19 cellular contexts compared by ENCODE assay signal in genomic region chr1:226825746-226826100, GRCh38. TPM values are rescaled to one million over a fixed set of nuclear protein-coding genes. Genes with fewer than 3 reads are reported as not detected.
DNase-seq lines count a peak whose midpoint lies in the region; ATAC-seq, FAIRE-seq and TF ChIP-seq lines count a peak whose summit lies in the region.
"Had no signal": no experiment of that assay in that cellular context is flagged by ENCODE, and none has a peak within 500 bp of the region (broad histone marks: within the 10 kb centered on the region; RNA-seq: fewer than 3 reads in every experiment).

No MANE protein-coding gene starts in this region.

- H3K9ac ChIP-seq in GM12878 (ENCODE audit: control insufficient read depth, insufficient read depth, low read length): 0 out of 2 replicates have a peak overlapping the region, but pooled peaks have one; percentile 7
- no peak overlapping the region for H3K9ac ChIP-seq in MM.1S (ENCODE audit: low read length)
- H3K9ac ChIP-seq: SK-N-SH had no signal

- no peak for FAIRE-seq in GM12878 (lab: Jason Lieb, UNC)
- FAIRE-seq: D721Med, RCC 7860 had no signal

- H2AFZ ChIP-seq in GM12878 (ENCODE audit: control insufficient read depth, low read depth, low read length) (peak overlapping the region; percentile 45), MM.1S (ENCODE audit: low read length) (no peak overlapping the region)

- SMC1A ChIA-PET in GM12878 (lab: Charles Lee; ENCODE audit: uncharacterized antibody, unreplicated experiment): interaction anchor here (0.5 to 7.7 kb wide), 26 partner anchors 10 to 195 kb away, joined by 3 to 86 read pairs (median 8); partner anchors contain the start of gene ITPKB

- no peak for TF ChIP-seq RAD21 in GM12878 (IDR thresholded peaks at IDR 0.05; ENCODE audit: insufficient read depth, low read depth, low read length)

- H3K4me3 Mint-ChIP-seq in activated T-cell treated with anti-CD3 and anti-CD28 coated beads, Interleukin-2, amount 50 U/mL, for 24 hours: no peak overlapping the region

- H3K27ac ChIP-seq in GM12878 (ENCODE audit: control insufficient read depth, insufficient read depth) (peak overlapping the region; percentile 29; the same call in 1 of the 2 replicates), layer of hippocampus (ENCODE audit: low read depth, low read length) (peak overlapping the region; percentile 79), substantia nigra (ENCODE audit: low read depth, low read length, poor library complexity, severe bottlenecking) (peak overlapping the region; percentile 79), MM.1S (ENCODE audit: low read length) (no peak overlapping the region)

- peaks cover 31% of the 10 kb centered on the region for H3K4me1 ChIP-seq in GM12878 (ENCODE audit: control insufficient read depth, insufficient read depth, low read length)
- peaks cover 6% of the 10 kb centered on the region for H3K4me1 ChIP-seq in MM.1S (ENCODE audit: low read length)

- intact Hi-C loops in GM12878 (cut with micrococcal nuclease; ENCODE audit: unreplicated experiment): loop anchor here (2.0 to 5.0 kb wide), 5 partner anchors 37 to 278 kb away; partner anchors contain the start of gene STUM

- H4K20me1 ChIP-seq in GM12878 (ENCODE audit: control insufficient read depth, insufficient read depth) (no peaks in the 10 kb centered on the region), MM.1S (ENCODE audit: insufficient read depth, low read length) (no peaks in the 10 kb centered on the region)

- TF ChIP-seq CTCF in GM12878 (IDR thresholded peaks at IDR 0.05 in 2 of 3, conservative IDR thresholded peaks at IDR 0.05 in 1 of 3; ENCODE audit: control insufficient read depth in 2 of 3, extremely low read depth in 1 of 3, insufficient read depth in 1 of 3, low read depth in 3 of 3, low read length in 3 of 3) (no peak), MM.1S (IDR thresholded peaks at IDR 0.05; ENCODE audit: low read length) (no peak)

- no peak for DNase-seq in activated T-cell treated with anti-CD3 and anti-CD28 coated beads, Interleukin-2, amount 50 U/mL, for 24 hours
- DNase-seq in activated T-cell treated with anti-CD3 and anti-CD28 coated beads for 4 hours (no peak), GM12878 (ENCODE audit: low read depth, low spot score) (no peak), substantia nigra (lab: John Stamatoyannopoulos, UW) (no peak), NCI-H187 (lab: John Stamatoyannopoulos, UW) (no peak), MM.1S (no peak)
- DNase-seq: 8988T, ACHN, DMS53, NCI-H1092 treated with DMSO at 0.1 percent for 48 hours, NCI-H1436, NCI-H187 treated with DMSO at 0.1 percent for 48 hours, NCI-H524 treated with DMSO at 0.1 percent for 48 hours, NCI-H774, SK-N-SH had no signal

- in situ Hi-C loops in GM12878 (cut with MboI): loop anchor here (5.0 to 10.0 kb wide), 2 partner anchors 91 to 193 kb away; partner anchors contain the start of gene ITPKB

- H3K36me3 ChIP-seq in GM12878 (ENCODE audit: control insufficient read depth in 2 of 2, insufficient read depth in 2 of 2, low read length in 1 of 2) (no peaks in the 10 kb centered on the region), MM.1S (replicated peaks; ENCODE audit: insufficient read depth, low read length) (no peaks in the 10 kb centered on the region)

- peak overlapping the region; percentile 60; the same call in 1 of the 2 replicates for H3K4me2 ChIP-seq in GM12878 (ENCODE audit: control insufficient read depth, insufficient read depth)
- H3K4me2 ChIP-seq in MM.1S (ENCODE audit: low read depth, low read length): no peak overlapping the region
- H3K4me2 ChIP-seq: SK-N-SH had no signal

- RAD21 ChIA-PET in GM12878 (lab: Charles Lee; ENCODE audit: unreplicated experiment): interaction anchor here (0.6 to 5.3 kb wide), 30 partner anchors 15 to 559 kb away, joined by 3 to 42 read pairs (median 5); partner anchors contain the start of gene ITPKB

- H3K79me2 ChIP-seq in GM12878 (ENCODE audit: control insufficient read depth, insufficient read depth, low read length) (no peaks in the 10 kb centered on the region), MM.1S (ENCODE audit: low read length) (no peaks in the 10 kb centered on the region)

- H3K9me3 ChIP-seq in GM12878 (replicated peaks; ENCODE audit: control insufficient read depth, insufficient read depth, low read length) (no peaks in the 10 kb centered on the region), MM.1S (replicated peaks; ENCODE audit: insufficient read depth, low read length) (no peaks in the 10 kb centered on the region)
- H3K9me3 ChIP-seq: SK-N-SH had no signal

- POLR2A ChIA-PET in GM12878 (lab: Charles Lee): interaction anchor here (0.6 to 2.9 kb wide), 10 partner anchors 38 to 632 kb away, joined by 3 to 32 read pairs (median 6); partner anchors contain the start of gene ITPKB

- TF ChIP-seq POLR2A in GM12878 (IDR thresholded peaks at IDR 0.05; ENCODE audit: low read depth, low read length): no peak

- 75% methylated on average over 3 of the region's 3 CpGs for WGBS in GM12878 (ENCODE audit: insufficient coverage, insufficient replicate concordance, low lambda C conversion rate, missing lambda C conversion rate)

- H3K27ac Mint-ChIP-seq in activated T-cell treated with anti-CD3 and anti-CD28 coated beads, Interleukin-2, amount 50 U/mL, for 24 hours: peak overlapping the region; percentile 71

- BruUV-seq in GM12878 (replicated peaks; lab: Mats Ljungman, UMichigan): TSS peak; percentile 81

- H3K4me1 Mint-ChIP-seq in activated T-cell treated with anti-CD3 and anti-CD28 coated beads, Interleukin-2, amount 50 U/mL, for 24 hours (ENCODE audit: low read depth): peaks cover 36% of the 10 kb centered on the region

- H3K27me3 Mint-ChIP-seq in activated T-cell treated with anti-CD3 and anti-CD28 coated beads, Interleukin-2, amount 50 U/mL, for 24 hours: no peaks in the 10 kb centered on the region

- H3K9me3 Mint-ChIP-seq in activated T-cell treated with anti-CD3 and anti-CD28 coated beads, Interleukin-2, amount 50 U/mL, for 24 hours: no peaks in the 10 kb centered on the region

- ATAC-seq in GM12878 (no peak), GM21576 (IDR thresholded peaks at IDR 0.05; ENCODE audit: unreplicated experiment) (no peak)

- H3K27me3 ChIP-seq in GM12878 (replicated peaks in 1 of 2; ENCODE audit: control insufficient read depth in 2 of 2, insufficient read depth in 2 of 2, low read length in 1 of 2) (no peaks in the 10 kb centered on the region), layer of hippocampus (ENCODE audit: control insufficient read depth, insufficient read depth, low read length) (no peaks in the 10 kb centered on the region), MM.1S (replicated peaks; ENCODE audit: insufficient read depth, low read length) (no peaks in the 10 kb centered on the region)

- H3K9me2 ChIP-seq in MM.1S (replicated peaks; ENCODE audit: insufficient read depth, low read length): no peaks in the 10 kb centered on the region
- H3K9me2 ChIP-seq: SK-N-SH had no signal

- CTCF ChIA-PET in GM12878 (lab: Yijun Ruan, JAX): interaction anchor here (0.9 to 6.9 kb wide), 19 partner anchors 9 to 401 kb away, joined by 3 to 112 read pairs (median 6); partner anchors contain the start of genes ITPKB and STUM

- H3F3A ChIP-seq in MM.1S (ENCODE audit: insufficient read depth, low read length): no peaks in the 10 kb centered on the region

- H3K36me3 Mint-ChIP-seq in activated T-cell treated with anti-CD3 and anti-CD28 coated beads, Interleukin-2, amount 50 U/mL, for 24 hours (ENCODE audit: low read depth): no peaks in the 10 kb centered on the region

- no peak for TF ChIP-seq EP300 in GM12878 (IDR thresholded peaks at IDR 0.05; ENCODE audit: borderline replicate concordance in 1 of 2, control insufficient read depth in 1 of 2, low read depth in 2 of 2, low read length in 2 of 2)

- H3K4me3 ChIP-seq in GM12878 (no peak overlapping the region), MM.1S (ENCODE audit: low read length) (no peak overlapping the region)

TF ChIP-seq in GM12878, 131 proteins besides CTCF, POLR2A, EP300 and RAD21:
- TF ChIP-seq POLR2AphosphoS5 (IDR thresholded peaks at IDR 0.05; ENCODE audit: low read length) (0 out of 2 replicates have a peak, but pooled peaks have one; percentile 24), TCF12 (IDR thresholded peaks at IDR 0.05; ENCODE audit: low read depth, low read length) (0 out of 2 replicates have a peak, but pooled peaks have one; percentile 3), RFX5 (IDR thresholded peaks at IDR 0.05; ENCODE audit: low read depth, low read length) (no peak)

RNA-seq across cellular contexts. Expression of gene PSEN2, which starts 44.7 kb away (rescaled TPM):
- 10.3 and 11.9 TPM in 2 replicates for total RNA-seq in GM12878 (2013; cell fraction: nucleolus; rRNA removed)
- total RNA-seq in GM12878 (2014; rRNA removed) (13.0 and 13.2 TPM in 2 replicates), GM12878 (2014; rRNA removed; fragmentation: Illumina TruSeq; extraction: Trizol) (5.7 and 6.7 TPM in 2 replicates), GM12878 (2021) (8.2 and 11.0 TPM in 2 replicates)
- polyA plus RNA-seq in GM12878 (2011; ENCODE audit: low read depth): 2.2 TPM
- polyA plus RNA-seq in GM12878 (2011; rRNA removed) (2.1 and 4.4 TPM in 2 replicates), GM12878 (2014; fragmentation: Illumina TruSeq; extraction: Trizol) (3.4 and 5.7 TPM in 2 replicates), GM12878 (2014; fragmentation: Nextera tagmentation; extraction: Ambion mirVana) (1 to 10 TPM in 1 of 2 experiments, under 1 TPM in 1; 0.90 to 2.5 TPM), GM12878 (2014; rRNA removed) (7.3 and 13.3 TPM in 2 replicates), GM12878 (2016; fragmentation: Nextera tagmentation; extraction: Ambion mirVana) (1 to 10 TPM; 8.2 to 10.0 TPM)
- polyA plus RNA-seq in GM12878 (2011; cell fraction: cytosol; rRNA removed): 5.4 and 6.3 TPM in 2 replicates
- 7.8 and 9.7 TPM in 2 replicates for polyA plus RNA-seq in GM12878 (2011; cell fraction: nucleus; rRNA removed)
- polyA plus RNA-seq in GM12878 (2012): 2.8 and 3.7 TPM in 2 replicates
- 6.6 and 8.9 TPM in 2 replicates for polyA minus RNA-seq in GM12878 (2011; rRNA and poly(A)+ RNA removed)
- polyA minus RNA-seq in GM12878 (2011; cell fraction: cytosol; rRNA and poly(A)+ RNA removed): 2.4 and 3.8 TPM in 2 replicates
- polyA minus RNA-seq in GM12878 (2011; cell fraction: nucleus; rRNA and poly(A)+ RNA removed): 4.5 and 9.2 TPM in 2 replicates
